ENCODE assay signal across 32 cellular contexts in genomic region chr4:7282786-7283185, GRCh38.
"Had no signal": no experiment of that assay in that cellular context is flagged by ENCODE, and none has a peak within 500 bp of the region (broad histone marks: within the 10 kb centered on the region; RNA-seq: fewer than 3 reads in every experiment).

No MANE protein-coding gene starts in this region.

- H3K36me3 ChIP-seq: ascending aorta, brain microvascular endothelial cell, esophagus muscularis mucosa, gastroesophageal sphincter, heart right ventricle had no signal

- H3K27ac ChIP-seq: ascending aorta, brain microvascular endothelial cell, coronary artery, esophagus muscularis mucosa, foreskin keratinocyte, gastroesophageal sphincter, heart right ventricle had no signal

- H3K4me3 ChIP-seq: ascending aorta, coronary artery, dorsolateral prefrontal cortex, esophagus muscularis mucosa, gastroesophageal sphincter, heart right ventricle had no signal

- H3K27ac Mint-ChIP-seq: activated CD4-positive, alpha-beta memory T cell treated with anti-CD3 and anti-CD28 coated beads for 36 hours; activated CD4-positive, alpha-beta T cell treated with anti-CD3 and anti-CD28 coated beads for 36 hours; activated CD4-positive, alpha-beta T cell treated with anti-CD3 and anti-CD28 coated beads, Interleukin-2, amount 10 ng/mL, durations not matched to agents 24 days and 14 days; activated CD8-positive, alpha-beta memory T cell treated with anti-CD3 and anti-CD28 coated beads, Interleukin-2, amount 10 ng/mL, durations not matched to agents 7 days and 5 days; activated CD8-positive, alpha-beta T cell treated with anti-CD3 and anti-CD28 coated beads, Interleukin-2, amount 10 ng/mL, durations not matched to agents 7 days and 5 days; activated naive CD4-positive, alpha-beta T cell treated with anti-CD3 and anti-CD28 coated beads for 36 hours; activated naive CD4-positive, alpha-beta T cell treated with anti-CD3 and anti-CD28 coated beads, Interleukin-2, amount 50 U/mL, for 72 hours; activated naive CD8-positive, alpha-beta T cell treated with anti-CD3 and anti-CD28 coated beads, Interleukin-2, amount 10 ng/mL, durations not matched to agents 7 days and 5 days; activated T-helper 1 cell treated with anti-CD3 and anti-CD28 coated beads, Interleukin-12 subunit alpha, Interleukin-12 subunit beta, Interleukin-2, Interleukin-4 antibody, amounts not matched to agents 30 ng/mL and 10 ng/mL and 1 ng/mL, durations not matched to agents 14 hours and 24 hours and 36 hours; activated T-helper 2 cell treated with anti-CD3 and anti-CD28 coated beads, Interferon-gamma antibody, Interleukin-2, Interleukin-4, amounts not matched to agents 10 μg/mL and 5 μg/mL and 100 μg/mL, durations not matched to agents 14 hours and 24 hours and 36 hours; dendritic cell treated with granulocyte-macrophage colony-stimulating factor and Interleukin-4, amounts not matched to agents 40 ng/mL and 50 ng/mL, for 4 days; T-cell; T-helper 1 cell treated with Interleukin-12 subunit alpha and Interleukin-12 subunit beta and Interleukin-4 antibody, amounts not matched to agents 30 μg/mL and 1 μg/mL, for 36 hours had no signal

- H3K4me3 Mint-ChIP-seq: activated CD4-positive, alpha-beta memory T cell treated with anti-CD3 and anti-CD28 coated beads for 36 hours; activated CD4-positive, alpha-beta T cell treated with anti-CD3 and anti-CD28 coated beads for 36 hours; activated CD4-positive, alpha-beta T cell treated with anti-CD3 and anti-CD28 coated beads, Interleukin-2, amount 10 ng/mL, durations not matched to agents 24 days and 14 days; activated CD8-positive, alpha-beta memory T cell treated with anti-CD3 and anti-CD28 coated beads, Interleukin-2, amount 10 ng/mL, durations not matched to agents 7 days and 5 days; activated CD8-positive, alpha-beta T cell treated with anti-CD3 and anti-CD28 coated beads, Interleukin-2, amount 10 ng/mL, durations not matched to agents 7 days and 5 days; activated naive CD4-positive, alpha-beta T cell treated with anti-CD3 and anti-CD28 coated beads for 36 hours; activated naive CD8-positive, alpha-beta T cell treated with anti-CD3 and anti-CD28 coated beads, Interleukin-2, amount 10 ng/mL, durations not matched to agents 7 days and 5 days; activated T-helper 1 cell treated with anti-CD3 and anti-CD28 coated beads, Interleukin-12 subunit alpha, Interleukin-12 subunit beta, Interleukin-2, Interleukin-4 antibody, amounts not matched to agents 30 ng/mL and 10 ng/mL and 1 ng/mL, durations not matched to agents 14 hours and 24 hours and 36 hours; central memory CD8-positive, alpha-beta T cell; dendritic cell treated with granulocyte-macrophage colony-stimulating factor and Interleukin-4, amounts not matched to agents 40 ng/mL and 50 ng/mL, for 4 days; T-cell; T-helper 1 cell treated with Interleukin-12 subunit alpha and Interleukin-12 subunit beta and Interleukin-4 antibody, amounts not matched to agents 30 μg/mL and 1 μg/mL, for 36 hours had no signal

- H3K4me1 Mint-ChIP-seq: activated CD4-positive, alpha-beta T cell treated with anti-CD3 and anti-CD28 coated beads for 36 hours; activated CD4-positive, alpha-beta T cell treated with anti-CD3 and anti-CD28 coated beads, Interleukin-2, amount 10 ng/mL, durations not matched to agents 24 days and 14 days; activated CD8-positive, alpha-beta memory T cell treated with anti-CD3 and anti-CD28 coated beads, Interleukin-2, amount 10 ng/mL, durations not matched to agents 7 days and 5 days; activated naive CD8-positive, alpha-beta T cell treated with anti-CD3 and anti-CD28 coated beads, Interleukin-2, amount 10 ng/mL, durations not matched to agents 7 days and 5 days had no signal

- DNase-seq: activated CD4-positive, alpha-beta memory T cell treated with anti-CD3 and anti-CD28 coated beads for 36 hours; activated CD4-positive, alpha-beta T cell treated with anti-CD3 and anti-CD28 coated beads for 36 hours; activated CD4-positive, alpha-beta T cell treated with anti-CD3 and anti-CD28 coated beads, Interleukin-2, amount 10 ng/mL, durations not matched to agents 24 days and 14 days; activated CD4-positive, CD25-positive, alpha-beta regulatory T cell; activated CD4-positive, CD25-positive, alpha-beta regulatory T cell treated with anti-CD3 and anti-CD28 coated beads, Interleukin-2, amount 50 U/mL, for 72 hours; activated CD8-positive, alpha-beta memory T cell treated with anti-CD3 and anti-CD28 coated beads, Interleukin-2, amount 10 ng/mL, durations not matched to agents 7 days and 5 days; activated CD8-positive, alpha-beta memory T cell treated with anti-CD3 and anti-CD28 coated beads, Interleukin-2, amount 50 U/mL, for 4 hours; activated CD8-positive, alpha-beta T cell treated with anti-CD3 and anti-CD28 coated beads, Interleukin-2, amount 10 ng/mL, durations not matched to agents 7 days and 5 days; activated effector memory CD4-positive, alpha-beta T cell treated with anti-CD3 and anti-CD28 coated beads, Interleukin-2, amount 50 U/mL, for 16 hours; activated naive CD4-positive, alpha-beta T cell treated with anti-CD3 and anti-CD28 coated beads for 36 hours; activated naive CD8-positive, alpha-beta T cell treated with anti-CD3 and anti-CD28 coated beads, Interleukin-2, amount 10 ng/mL, durations not matched to agents 7 days and 5 days; activated T-cell treated with anti-CD3 and anti-CD28 coated beads, Interleukin-2, amount 50 U/mL, for 1 hour; activated T-cell treated with anti-CD3 and anti-CD28 coated beads, Interleukin-2, amount 50 U/mL, for 48 hours; brain microvascular endothelial cell; dorsolateral prefrontal cortex; effector memory CD4-positive, alpha-beta T cell; erythroblast; foreskin keratinocyte; heart right ventricle; T-cell; T1000 had no signal

- H3K36me3 Mint-ChIP-seq: activated CD4-positive, alpha-beta memory T cell treated with anti-CD3 and anti-CD28 coated beads for 36 hours; activated CD8-positive, alpha-beta memory T cell treated with anti-CD3 and anti-CD28 coated beads, Interleukin-2, amount 10 ng/mL, durations not matched to agents 7 days and 5 days; activated naive CD4-positive, alpha-beta T cell treated with anti-CD3 and anti-CD28 coated beads, Interleukin-2, amount 50 U/mL, for 72 hours; activated naive CD8-positive, alpha-beta T cell treated with anti-CD3 and anti-CD28 coated beads, Interleukin-2, amount 10 ng/mL, durations not matched to agents 7 days and 5 days; T-cell had no signal

- ATAC-seq: activated CD4-positive, alpha-beta T cell treated with anti-CD3 and anti-CD28 coated beads for 36 hours; activated CD8-positive, alpha-beta memory T cell treated with anti-CD3 and anti-CD28 coated beads, Interleukin-2, amount 10 ng/mL, durations not matched to agents 7 days and 5 days; activated CD8-positive, alpha-beta T cell treated with anti-CD3 and anti-CD28 coated beads, Interleukin-2, amount 10 ng/mL, durations not matched to agents 7 days and 5 days; activated naive CD4-positive, alpha-beta T cell treated with anti-CD3 and anti-CD28 coated beads, Interleukin-2, amount 50 U/mL, for 72 hours; foreskin keratinocyte; gastroesophageal sphincter; heart right ventricle; T-cell had no signal

- H3K9me3 Mint-ChIP-seq: activated CD4-positive, alpha-beta memory T cell treated with anti-CD3 and anti-CD28 coated beads for 36 hours; activated CD4-positive, alpha-beta T cell treated with anti-CD3 and anti-CD28 coated beads, Interleukin-2, amount 10 ng/mL, durations not matched to agents 24 days and 14 days; activated naive CD4-positive, alpha-beta T cell treated with anti-CD3 and anti-CD28 coated beads for 36 hours; activated naive CD4-positive, alpha-beta T cell treated with anti-CD3 and anti-CD28 coated beads, Interleukin-2, amount 50 U/mL, for 72 hours; activated naive CD8-positive, alpha-beta T cell treated with anti-CD3 and anti-CD28 coated beads, Interleukin-2, amount 10 ng/mL, durations not matched to agents 7 days and 5 days; activated T-helper 1 cell treated with anti-CD3 and anti-CD28 coated beads, Interleukin-12 subunit alpha, Interleukin-12 subunit beta, Interleukin-2, Interleukin-4 antibody, amounts not matched to agents 30 ng/mL and 10 ng/mL and 1 ng/mL, durations not matched to agents 14 hours and 24 hours and 36 hours; activated T-helper 2 cell treated with anti-CD3 and anti-CD28 coated beads, Interferon-gamma antibody, Interleukin-2, Interleukin-4, amounts not matched to agents 10 μg/mL and 5 μg/mL and 100 μg/mL, durations not matched to agents 14 hours and 24 hours and 36 hours; central memory CD8-positive, alpha-beta T cell; dendritic cell treated with granulocyte-macrophage colony-stimulating factor and Interleukin-4, amounts not matched to agents 40 ng/mL and 50 ng/mL, for 4 days; T-cell; T-helper 1 cell treated with Interleukin-12 subunit alpha and Interleukin-12 subunit beta and Interleukin-4 antibody, amounts not matched to agents 30 μg/mL and 1 μg/mL, for 36 hours had no signal

- H3K9me3 ChIP-seq: ascending aorta, esophagus muscularis mucosa, gastroesophageal sphincter, heart right ventricle had no signal

- FAIRE-seq: bronchial epithelial cell had no signal

- H3K27me3 ChIP-seq: ascending aorta, brain microvascular endothelial cell, esophagus muscularis mucosa, gastroesophageal sphincter had no signal
